In genomic region chr22:42796081-42796480, GRCh38 we compare ENCODE assay signal across 20 cellular contexts.
"Had no signal": no experiment of that assay in that cellular context is flagged by ENCODE, and none has a peak within 500 bp of the region (broad histone marks: within the 10 kb centered on the region; RNA-seq: fewer than 3 reads in every experiment).

No MANE protein-coding gene starts in this region.

- H3K27me3 ChIP-seq: brain microvascular endothelial cell, cardiac muscle cell had no signal

- ATAC-seq: activated CD4-positive, alpha-beta T cell treated with anti-CD3 and anti-CD28 coated beads for 36 hours had no signal

- H3K27me3 Mint-ChIP-seq: activated CD4-positive, alpha-beta memory T cell treated with anti-CD3 and anti-CD28 coated beads, Interleukin-2, amount 10 ng/mL, durations not matched to agents 7 days and 5 days; activated CD4-positive, alpha-beta T cell treated with anti-CD3 and anti-CD28 coated beads for 36 hours; activated naive CD8-positive, alpha-beta T cell had no signal

- H3K27ac ChIP-seq: brain microvascular endothelial cell, cardiac muscle cell, WERI-Rb-1 had no signal

- DNase-seq: activated CD4-positive, alpha-beta memory T cell treated with anti-CD3 and anti-CD28 coated beads, Interleukin-2, amount 10 ng/mL, durations not matched to agents 7 days and 5 days; activated CD4-positive, alpha-beta T cell treated with anti-CD3 and anti-CD28 coated beads for 36 hours; activated CD4-positive, alpha-beta T cell treated with anti-CD3 and anti-CD28 coated beads, Interleukin-2, amount 50 U/mL, for 1 hour; activated effector memory CD4-positive, alpha-beta T cell treated with anti-CD3 and anti-CD28 coated beads, Interleukin-2, amount 50 U/mL, for 16 hours; activated naive CD4-positive, alpha-beta T cell treated with Interleukin-2 at 50 U/mL for 16 hours; brain microvascular endothelial cell; KG1; NCI-H1092; NCI-H1417; NCI-H2029; NCI-H2107; NCI-H226; NCI-H526; NCI-H774; SIG-M5; T-helper 2 cell; WERI-Rb-1 had no signal

- H3K27ac Mint-ChIP-seq: activated CD4-positive, alpha-beta memory T cell treated with anti-CD3 and anti-CD28 coated beads, Interleukin-2, amount 10 ng/mL, durations not matched to agents 7 days and 5 days; activated CD4-positive, alpha-beta T cell treated with anti-CD3 and anti-CD28 coated beads for 36 hours; activated naive CD8-positive, alpha-beta T cell; activated T-helper 1 cell treated with anti-CD3 and anti-CD28 coated beads, Interleukin-12 subunit alpha, Interleukin-12 subunit beta, Interleukin-2, Interleukin-4 antibody, amounts not matched to agents 30 ng/mL and 10 ng/mL and 1 ng/mL, durations not matched to agents 14 hours and 24 hours and 36 hours had no signal

- H3K4me3 Mint-ChIP-seq: activated CD4-positive, alpha-beta memory T cell treated with anti-CD3 and anti-CD28 coated beads, Interleukin-2, amount 10 ng/mL, durations not matched to agents 7 days and 5 days; activated CD4-positive, alpha-beta T cell treated with anti-CD3 and anti-CD28 coated beads for 36 hours; activated naive CD8-positive, alpha-beta T cell; activated T-helper 1 cell treated with anti-CD3 and anti-CD28 coated beads, Interleukin-12 subunit alpha, Interleukin-12 subunit beta, Interleukin-2, Interleukin-4 antibody, amounts not matched to agents 30 ng/mL and 10 ng/mL and 1 ng/mL, durations not matched to agents 14 hours and 24 hours and 36 hours had no signal

- H3K4me1 Mint-ChIP-seq: activated CD4-positive, alpha-beta T cell treated with anti-CD3 and anti-CD28 coated beads for 36 hours had no signal

- H3K9me3 Mint-ChIP-seq: activated CD4-positive, alpha-beta memory T cell treated with anti-CD3 and anti-CD28 coated beads, Interleukin-2, amount 10 ng/mL, durations not matched to agents 7 days and 5 days; activated T-helper 1 cell treated with anti-CD3 and anti-CD28 coated beads, Interleukin-12 subunit alpha, Interleukin-12 subunit beta, Interleukin-2, Interleukin-4 antibody, amounts not matched to agents 30 ng/mL and 10 ng/mL and 1 ng/mL, durations not matched to agents 14 hours and 24 hours and 36 hours had no signal

- H3K4me3 ChIP-seq: cardiac muscle cell had no signal
